7 cellular contexts compared by ENCODE assay signal in the genomic region with DNA sequence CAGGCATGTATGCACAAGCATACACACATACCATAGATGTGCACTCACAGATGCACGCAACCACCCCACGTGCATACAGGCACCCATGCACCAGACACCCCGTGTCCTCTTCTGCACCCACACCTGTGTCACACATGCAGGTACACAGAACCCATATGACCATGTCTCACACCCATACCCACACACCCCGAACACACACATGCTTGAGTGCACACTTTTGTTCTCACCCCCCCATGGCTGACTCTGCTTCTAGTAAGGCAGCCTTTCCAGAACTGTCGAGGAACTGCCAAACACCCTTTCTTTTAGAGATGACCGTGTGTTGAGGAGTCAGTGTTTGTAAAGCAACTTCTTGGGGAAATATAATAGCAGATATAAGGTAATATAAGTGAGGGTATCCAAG.
A peak's percentile ranks its signal among the peaks of the same experiment; 100 is the strongest.
DNase-seq lines count a peak whose midpoint lies in the region; ATAC-seq lines count a peak whose summit lies in the region.
"Not testable (repeated sequence)": the region's sequence is repeated elsewhere in the genome, so short reads cannot be mapped to it uniquely, and the experiment has no call there.

No MANE protein-coding gene starts in this region.

- peak overlapping the region in 1 of 3 donors; percentile 93 for H3K27ac Mint-ChIP-seq in CD4-positive, CD25-positive, alpha-beta regulatory T cell
- peak overlapping the region; percentile 48 to 86 for H3K27ac Mint-ChIP-seq in T-cell
- not testable (repeated sequence) for H3K27ac Mint-ChIP-seq in activated T-cell treated with anti-CD3 and anti-CD28 coated beads, Interleukin-2, amount 50 U/mL, for 24 hours
- H3K27ac Mint-ChIP-seq in activated naive CD4-positive, alpha-beta T cell treated with anti-CD3 and anti-CD28 coated beads, Interleukin-2, amount 50 U/mL, for 24 hours = peak overlapping the region; percentile 13
- H3K27ac Mint-ChIP-seq in central memory CD8-positive, alpha-beta T cell (ENCODE audit: low read depth) = peak overlapping the region; percentile 61
- peak overlapping the region; percentile 10 for H3K27ac Mint-ChIP-seq in stimulated activated naive B cell treated with anti-CD40 and anti-IgM and Interleukin-4, amounts not matched to agents 10 μg/mL and 1 μg/mL and 100 μg/mL, for 72 hours

- H3K27ac ChIP-seq in CD4-positive, CD25-positive, alpha-beta regulatory T cell (ENCODE audit: insufficient read depth, low read length, poor library complexity, severe bottlenecking) = peak overlapping the region; percentile 14

- not testable (repeated sequence) for H3K27me3 ChIP-seq in CD4-positive, CD25-positive, alpha-beta regulatory T cell (ENCODE audit: control insufficient read depth, insufficient read depth, low read length)

- CTCF ChIA-PET in T-cell (lab: Charles Lee) = not testable (repeated sequence)

- not testable (repeated sequence) for DNase-seq in CD4-positive, CD25-positive, alpha-beta regulatory T cell; T-cell; central memory CD8-positive, alpha-beta T cell (ENCODE audit: low spot score in 2 of 2); stimulated activated naive B cell treated with anti-CD40 and anti-IgM and Interleukin-4, amounts not matched to agents 10 μg/mL and 1 μg/mL and 100 μg/mL, for 72 hours
- peak; percentile 32 for DNase-seq in activated T-cell treated with anti-CD3 and anti-CD28 coated beads, Interleukin-2, amount 50 U/mL, for 24 hours
- peak; percentile 1 for DNase-seq in Right ventricle myocardium inferior (ENCODE audit: missing footprints)

- not testable (repeated sequence) for H3K9me3 ChIP-seq in CD4-positive, CD25-positive, alpha-beta regulatory T cell (ENCODE audit: control insufficient read depth in 2 of 2, low read length in 2 of 2)

- ATAC-seq in CD4-positive, CD25-positive, alpha-beta regulatory T cell (ENCODE audit: low read depth in 2 of 2) = peak in 1 of 2 donors; percentile 10
- not testable (repeated sequence) for ATAC-seq in T-cell (replicated peaks in 1 of 4); central memory CD8-positive, alpha-beta T cell (replicated peaks; ENCODE audit: extremely low read depth, poor library complexity, severe bottlenecking); Right ventricle myocardium inferior; stimulated activated naive B cell treated with anti-CD40 and anti-IgM and Interleukin-4, amounts not matched to agents 10 μg/mL and 1 μg/mL and 100 μg/mL, for 72 hours (replicated peaks)

- not testable (repeated sequence) for H3K27me3 Mint-ChIP-seq in CD4-positive, CD25-positive, alpha-beta regulatory T cell; T-cell; activated T-cell treated with anti-CD3 and anti-CD28 coated beads, Interleukin-2, amount 50 U/mL, for 24 hours; activated naive CD4-positive, alpha-beta T cell treated with anti-CD3 and anti-CD28 coated beads, Interleukin-2, amount 50 U/mL, for 24 hours; central memory CD8-positive, alpha-beta T cell; stimulated activated naive B cell treated with anti-CD40 and anti-IgM and Interleukin-4, amounts not matched to agents 10 μg/mL and 1 μg/mL and 100 μg/mL, for 72 hours

- POLR2A ChIA-PET in T-cell (lab: Charles Lee) = not testable (repeated sequence)

- H3K36me3 ChIP-seq in CD4-positive, CD25-positive, alpha-beta regulatory T cell (ENCODE audit: control insufficient read depth, insufficient read depth, low read length) = not testable (repeated sequence)

- H3K4me3 Mint-ChIP-seq in CD4-positive, CD25-positive, alpha-beta regulatory T cell; activated T-cell treated with anti-CD3 and anti-CD28 coated beads, Interleukin-2, amount 50 U/mL, for 24 hours; activated naive CD4-positive, alpha-beta T cell treated with anti-CD3 and anti-CD28 coated beads, Interleukin-2, amount 50 U/mL, for 24 hours; central memory CD8-positive, alpha-beta T cell; stimulated activated naive B cell treated with anti-CD40 and anti-IgM and Interleukin-4, amounts not matched to agents 10 μg/mL and 1 μg/mL and 100 μg/mL, for 72 hours: not testable (repeated sequence)
- H3K4me3 Mint-ChIP-seq in T-cell = peak overlapping the region in 2 of 3 donors; percentile 16 to 50

- H3K4me3 ChIP-seq in CD4-positive, CD25-positive, alpha-beta regulatory T cell (ENCODE audit: low read depth, low read length) = not testable (repeated sequence)

- H3K36me3 Mint-ChIP-seq in CD4-positive, CD25-positive, alpha-beta regulatory T cell; T-cell; activated T-cell treated with anti-CD3 and anti-CD28 coated beads, Interleukin-2, amount 50 U/mL, for 24 hours (ENCODE audit: low read depth); activated naive CD4-positive, alpha-beta T cell treated with anti-CD3 and anti-CD28 coated beads, Interleukin-2, amount 50 U/mL, for 24 hours; central memory CD8-positive, alpha-beta T cell (ENCODE audit: insufficient read depth): not testable (repeated sequence)
- peaks cover 0 to 12% of the 10 kb centered on the region in 2 donors for H3K36me3 Mint-ChIP-seq in stimulated activated naive B cell treated with anti-CD40 and anti-IgM and Interleukin-4, amounts not matched to agents 10 μg/mL and 1 μg/mL and 100 μg/mL, for 72 hours

- not testable (repeated sequence) for H3K9me3 Mint-ChIP-seq in CD4-positive, CD25-positive, alpha-beta regulatory T cell; T-cell; activated T-cell treated with anti-CD3 and anti-CD28 coated beads, Interleukin-2, amount 50 U/mL, for 24 hours; activated naive CD4-positive, alpha-beta T cell treated with anti-CD3 and anti-CD28 coated beads, Interleukin-2, amount 50 U/mL, for 24 hours; central memory CD8-positive, alpha-beta T cell; stimulated activated naive B cell treated with anti-CD40 and anti-IgM and Interleukin-4, amounts not matched to agents 10 μg/mL and 1 μg/mL and 100 μg/mL, for 72 hours

- intact Hi-C loops in Right ventricle myocardium inferior (cut with DNase I) = not testable (repeated sequence)

- H3K4me1 ChIP-seq in CD4-positive, CD25-positive, alpha-beta regulatory T cell (ENCODE audit: control insufficient read depth, insufficient read depth, low read length, poor library complexity, severe bottlenecking) = peaks cover 15% of the 10 kb centered on the region

- peaks cover 0 to 29% (median 4%) of the 10 kb centered on the region in 4 donors for H3K4me1 Mint-ChIP-seq in CD4-positive, CD25-positive, alpha-beta regulatory T cell
- H3K4me1 Mint-ChIP-seq in T-cell = peaks cover 0 to 26% (median 12%) of the 10 kb centered on the region in 3 donors
- peaks cover 20% of the 10 kb centered on the region for H3K4me1 Mint-ChIP-seq in activated T-cell treated with anti-CD3 and anti-CD28 coated beads, Interleukin-2, amount 50 U/mL, for 24 hours (ENCODE audit: low read depth)
- H3K4me1 Mint-ChIP-seq in activated naive CD4-positive, alpha-beta T cell treated with anti-CD3 and anti-CD28 coated beads, Interleukin-2, amount 50 U/mL, for 24 hours = peaks cover 23% of the 10 kb centered on the region
- not testable (repeated sequence) for H3K4me1 Mint-ChIP-seq in central memory CD8-positive, alpha-beta T cell
- peaks cover 22 to 26% of the 10 kb centered on the region in 2 donors for H3K4me1 Mint-ChIP-seq in stimulated activated naive B cell treated with anti-CD40 and anti-IgM and Interleukin-4, amounts not matched to agents 10 μg/mL and 1 μg/mL and 100 μg/mL, for 72 hours
